1 cellular context compared by ENCODE assay signal in the genomic region with DNA sequence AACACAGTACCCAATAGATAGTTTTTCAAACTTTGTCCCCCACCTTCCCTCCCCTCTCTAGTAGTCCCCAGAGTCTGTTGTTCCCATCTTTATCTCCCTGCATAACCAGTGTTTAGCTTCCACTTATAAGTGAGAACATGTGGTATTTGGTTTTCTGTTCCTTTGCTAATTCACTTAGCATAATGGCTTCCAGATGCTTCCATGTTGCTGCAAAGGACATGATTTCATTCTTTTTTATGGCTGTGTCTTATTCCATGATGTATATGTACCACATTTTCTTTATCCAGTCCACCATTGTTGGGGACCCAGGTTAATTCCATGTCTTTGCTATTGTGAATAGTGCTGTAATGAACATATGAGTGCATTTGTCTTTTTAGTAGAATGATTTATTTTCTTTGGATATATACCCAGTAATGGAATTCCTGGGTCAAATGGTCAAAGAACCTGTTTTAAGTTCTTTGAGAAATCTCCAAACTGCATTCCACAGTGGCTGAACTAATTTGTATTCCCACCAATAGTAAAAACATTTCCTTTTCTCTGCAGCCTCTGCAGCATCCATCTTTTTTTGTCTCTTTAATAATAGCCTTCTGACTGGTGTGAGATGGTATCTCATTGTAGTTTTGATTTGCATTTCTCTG.
TF ChIP-seq lines count a peak whose summit lies in the region.

No MANE protein-coding gene starts in this region.

TF ChIP-seq in IMR-90, 13 proteins besides CTCF, POLR2A, EP300 and RAD21 (continued from another document):
- TF ChIP-seq, protein P1, sequence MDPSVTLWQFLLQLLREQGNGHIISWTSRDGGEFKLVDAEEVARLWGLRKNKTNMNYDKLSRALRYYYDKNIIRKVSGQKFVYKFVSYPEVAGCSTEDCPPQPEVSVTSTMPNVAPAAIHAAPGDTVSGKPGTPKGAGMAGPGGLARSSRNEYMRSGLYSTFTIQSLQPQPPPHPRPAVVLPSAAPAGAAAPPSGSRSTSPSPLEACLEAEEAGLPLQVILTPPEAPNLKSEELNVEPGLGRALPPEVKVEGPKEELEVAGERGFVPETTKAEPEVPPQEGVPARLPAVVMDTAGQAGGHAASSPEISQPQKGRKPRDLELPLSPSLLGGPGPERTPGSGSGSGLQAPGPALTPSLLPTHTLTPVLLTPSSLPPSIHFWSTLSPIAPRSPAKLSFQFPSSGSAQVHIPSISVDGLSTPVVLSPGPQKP (IDR thresholded peaks at IDR 0.05; ENCODE audit: borderline replicate concordance, low read depth, low read length), result no peak
- TF ChIP-seq RFX5 (IDR thresholded peaks at IDR 0.05; ENCODE audit: low read depth, low read length) (no peak), RCOR1 (IDR thresholded peaks at IDR 0.05; ENCODE audit: insufficient replicate concordance, low read length) (no peak), MAFK (IDR thresholded peaks at IDR 0.05; ENCODE audit: low read depth, low read length) (no peak), CHD1 (IDR thresholded peaks at IDR 0.05; ENCODE audit: low read depth, low read length) (no peak)
